14 cellular contexts compared by ENCODE assay signal in genomic region chr3:72380711-72381508, GRCh38.
A peak's percentile ranks its signal among the peaks of the same experiment; 100 is the strongest.
DNase-seq lines count a peak whose midpoint lies in the region; ATAC-seq and TF ChIP-seq lines count a peak whose summit lies in the region.
"Had no signal": no experiment of that assay in that cellular context is flagged by ENCODE, and none has a peak within 500 bp of the region (broad histone marks: within the 10 kb centered on the region; RNA-seq: fewer than 3 reads in every experiment).

No MANE protein-coding gene starts in this region.

- no peak for TF ChIP-seq CTCF in CD4-positive, alpha-beta T cell (IDR thresholded peaks at IDR 0.05)
- TF ChIP-seq CTCF in breast epithelium (IDR thresholded peaks at IDR 0.05) (no peak), natural killer cell (IDR thresholded peaks at IDR 0.05) (no peak)

- POLR2A ChIA-PET in CD4-positive, alpha-beta T cell (lab: Charles Lee) = no interaction called here

- ATAC-seq in CD4-positive, alpha-beta T cell (ENCODE audit: poor library complexity) = no peak
- ATAC-seq in natural killer cell (peak; percentile 31 to 56 (median 54)), HG03280 (IDR thresholded peaks at IDR 0.05; ENCODE audit: unreplicated experiment) (no peak), GM21515 (IDR thresholded peaks at IDR 0.05; ENCODE audit: unreplicated experiment) (no peak), GM18519 (IDR thresholded peaks at IDR 0.05; ENCODE audit: low FRiP score, unreplicated experiment) (no peak)

- no peaks in the 10 kb centered on the region for H3K27me3 Mint-ChIP-seq in CD4-positive, alpha-beta T cell
- no peaks in the 10 kb centered on the region for H3K27me3 Mint-ChIP-seq in natural killer cell (ENCODE audit: low read depth in 2 of 2)
- H3K27me3 Mint-ChIP-seq: memory B cell had no signal

- peak overlapping the region; percentile 4 for H3K27ac Mint-ChIP-seq in CD4-positive, alpha-beta T cell
- H3K27ac Mint-ChIP-seq in natural killer cell = peak overlapping the region; percentile 17 to 39
- H3K27ac Mint-ChIP-seq: memory B cell had no signal

- intact Hi-C loops in CD4-positive, alpha-beta T cell (cut with DNase I, micrococcal nuclease) = no loop called here
- intact Hi-C loops in breast epithelium (cut with DNase I; ENCODE audit: low total_unique reads) = no loop called here
- intact Hi-C loops in natural killer cell (cut with micrococcal nuclease) = no loop called here

- CTCF ChIA-PET in CD4-positive, alpha-beta T cell (lab: Charles Lee) = no interaction called here

- H3K9me3 ChIP-seq in CD4-positive, alpha-beta T cell (ENCODE audit: control insufficient read depth, low read length) = no peaks in the 10 kb centered on the region
- no peaks in the 10 kb centered on the region for H3K9me3 ChIP-seq in breast epithelium

- DNase-seq in CD4-positive, alpha-beta T cell = no peak
- DNase-seq in MV-4-11 (lab: John Stamatoyannopoulos, UW) (peak; percentile 29), breast epithelium (ENCODE audit: low spot score in 2 of 2) (peak in 1 of 2 donors; percentile 28), natural killer cell (no peak)
- DNase-seq in NK-92 treated with Interleukin-12 subunit alpha and Interleukin-12 subunit beta, amount 100 ng/mL, for 24 hours (lab: John Stamatoyannopoulos, UW) = no peak
- DNase-seq: activated CD4-positive, alpha-beta T cell treated with anti-CD3 and anti-CD28 coated beads for 1 hour; NCI-H1694 treated with DMSO at 0.1 percent for 48 hours had no signal

- H3K4me1 ChIP-seq in breast epithelium = no peaks in the 10 kb centered on the region

- no peaks in the 10 kb centered on the region for H3K9me3 Mint-ChIP-seq in CD4-positive, alpha-beta T cell
- H3K9me3 Mint-ChIP-seq in natural killer cell = no peaks in the 10 kb centered on the region
- H3K9me3 Mint-ChIP-seq: memory B cell had no signal

- peaks cover 3% of the 10 kb centered on the region for H3K36me3 ChIP-seq in breast epithelium

- H3K27me3 ChIP-seq in CD4-positive, alpha-beta T cell (ENCODE audit: control insufficient read depth, insufficient read depth, low read length) = no peaks in the 10 kb centered on the region
- H3K27me3 ChIP-seq in breast epithelium = no peaks in the 10 kb centered on the region
- H3K27me3 ChIP-seq: brain microvascular endothelial cell, hepatocyte had no signal

- TF ChIP-seq POLR2A in breast epithelium (IDR thresholded peaks at IDR 0.05) = no peak

- no peak overlapping the region for H3K4me3 ChIP-seq in breast epithelium
- H3K4me3 ChIP-seq: hepatocyte had no signal

- H3K36me3 Mint-ChIP-seq in CD4-positive, alpha-beta T cell (ENCODE audit: low read depth) = peaks cover 18% of the 10 kb centered on the region
- no peaks in the 10 kb centered on the region for H3K36me3 Mint-ChIP-seq in natural killer cell

- peaks cover 79% of the 10 kb centered on the region for H3K4me1 Mint-ChIP-seq in CD4-positive, alpha-beta T cell (ENCODE audit: low read depth)
- H3K4me1 Mint-ChIP-seq in natural killer cell = peaks cover 72 to 76% of the 10 kb centered on the region in 2 donors

- no peak overlapping the region for H3K4me3 Mint-ChIP-seq in CD4-positive, alpha-beta T cell
- H3K4me3 Mint-ChIP-seq in natural killer cell = peak overlapping the region; percentile 22
- H3K4me3 Mint-ChIP-seq: memory B cell had no signal

- no peak overlapping the region for H3K27ac ChIP-seq in CD4-positive, alpha-beta T cell (ENCODE audit: low read depth, low read length)
- peak overlapping the region; percentile 66 to 78 for H3K27ac ChIP-seq in breast epithelium
- H3K27ac ChIP-seq: brain microvascular endothelial cell, C4-2B, hepatocyte had no signal

Comparison
In these comparisons a context has a peak if more than half of its experiments do, and no peak if none do; other contexts are left out.
1. ATAC-seq: peak in natural killer cell (3 of 3); none in CD4-positive, alpha-beta T cell (single experiment), HG03280 (single experiment), GM21515 (single experiment) and GM18519 (single experiment).